ENCODE assay signal across 8 cellular contexts in the genomic region with DNA sequence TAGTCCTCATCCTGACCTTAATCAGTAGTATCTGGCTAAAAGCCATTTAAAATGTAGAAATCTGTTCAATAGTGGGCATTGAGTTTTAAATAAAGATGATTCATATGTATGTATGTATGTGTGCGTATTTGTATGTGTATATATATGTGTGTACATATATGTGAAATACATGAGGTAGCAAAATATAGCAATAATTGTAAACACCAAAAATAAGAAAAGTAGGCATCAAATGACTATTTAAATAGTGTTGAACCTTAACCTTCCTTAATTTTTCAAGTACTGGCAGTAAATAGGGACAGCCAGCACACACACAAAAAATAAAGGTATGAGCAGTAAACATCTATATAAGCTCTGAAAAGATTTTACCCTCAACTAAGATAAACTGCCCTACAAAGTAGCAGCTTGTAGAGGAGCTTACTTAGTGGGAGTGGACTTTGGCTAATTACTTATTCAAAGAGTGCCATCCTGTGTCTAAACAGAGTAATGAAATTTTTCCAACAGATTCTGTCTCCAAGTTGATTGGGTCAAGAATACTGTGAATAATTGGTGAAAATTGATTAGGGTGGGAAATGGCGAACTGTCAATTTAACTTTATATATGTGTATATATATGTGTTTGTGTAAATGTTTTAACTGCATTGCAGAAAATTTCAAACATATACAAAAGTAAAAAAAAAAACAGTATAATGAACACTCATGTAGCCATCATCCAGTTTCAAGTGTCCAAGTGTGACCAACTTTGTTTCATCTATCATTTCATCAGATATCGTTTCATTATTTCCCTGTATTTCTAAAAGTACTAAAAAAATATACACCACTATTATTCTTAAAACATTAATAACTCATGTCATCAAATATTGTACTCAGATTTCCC. TPM values are rescaled to one million over a fixed set of nuclear protein-coding genes. Genes with fewer than 3 reads are reported as not detected.
DNase-seq lines count a peak whose midpoint lies in the region; ATAC-seq and TF ChIP-seq lines count a peak whose summit lies in the region.

No MANE protein-coding gene starts in this region.

- no peak for TF ChIP-seq EP300 in SK-N-SH (IDR thresholded peaks at IDR 0.05; ENCODE audit: borderline replicate concordance in 1 of 2, low read depth in 1 of 2, low read length in 1 of 2)

- H3K27ac Mint-ChIP-seq in activated CD4-positive, alpha-beta T cell treated with anti-CD3 and anti-CD28 coated beads, Interleukin-2, amount 10 ng/mL, durations not matched to agents 7 days and 5 days = peak overlapping the region; percentile 93
- peak overlapping the region; percentile 97 for H3K27ac Mint-ChIP-seq in endothelial cell (ENCODE audit: unreplicated experiment)

- peaks cover 20% of the 10 kb centered on the region for H3K4me1 Mint-ChIP-seq in activated CD4-positive, alpha-beta T cell treated with anti-CD3 and anti-CD28 coated beads, Interleukin-2, amount 10 ng/mL, durations not matched to agents 7 days and 5 days
- H3K4me1 Mint-ChIP-seq in endothelial cell (ENCODE audit: unreplicated experiment) = peaks cover 13% of the 10 kb centered on the region

- H3K27me3 ChIP-seq in HCT116 (ENCODE audit: insufficient read depth, low read length) (no peaks in the 10 kb centered on the region), Loucy (ENCODE audit: insufficient read depth, low read length, poor library complexity, severe bottlenecking) (no peaks in the 10 kb centered on the region), SK-N-SH (ENCODE audit: insufficient read depth) (no peaks in the 10 kb centered on the region), mucosa of rectum (ENCODE audit: control insufficient read depth in 2 of 2, insufficient read depth in 2 of 2, low read length in 2 of 2) (no peaks in the 10 kb centered on the region), aorta (ENCODE audit: control insufficient read depth in 1 of 2, insufficient read depth in 2 of 2, low read length in 1 of 2) (no peaks in the 10 kb centered on the region)

- CTCF ChIA-PET in activated CD4-positive, alpha-beta T cell treated with anti-CD3 and anti-CD28 coated beads, Interleukin-2, amount 10 ng/mL, durations not matched to agents 7 days and 5 days (lab: Charles Lee) = interaction anchor here (0.6 to 0.7 kb wide), 3 partner anchors 37 to 677 kb away, joined by 3 to 4 read pairs (median 3); no protein-coding TSS in a partner anchor
- CTCF ChIA-PET in HCT116 (lab: Charles Lee) = interaction anchor here (0.6 to 4.5 kb wide), 22 partner anchors 11 to 1255 kb away, joined by 3 to 69 read pairs (median 4); no protein-coding TSS in a partner anchor
- CTCF ChIA-PET in SK-N-SH (lab: Yijun Ruan, JAX) = interaction anchor here (0.6 to 5.7 kb wide), 40 partner anchors 51 to 1471 kb away, joined by 3 to 53 read pairs (median 4); no protein-coding TSS in a partner anchor

- H3K4me3 ChIP-seq in HCT116 (replicated peaks in 1 of 2; ENCODE audit: low read depth in 1 of 2, low read length in 2 of 2) (peak overlapping the region; percentile 46 to 60), Loucy (ENCODE audit: low read length, poor library complexity, severe bottlenecking) (peak overlapping the region; percentile 92), SK-N-SH (ENCODE audit: low read depth in 2 of 2, low read length in 1 of 2) (peak overlapping the region; percentile 74 to 89), mucosa of rectum (ENCODE audit: low read length in 2 of 2) (peak overlapping the region; percentile 85 to 86), aorta (ENCODE audit: low read length in 2 of 2) (peak overlapping the region; percentile 98)

- no peak for DNase-seq in activated CD4-positive, alpha-beta T cell treated with anti-CD3 and anti-CD28 coated beads, Interleukin-2, amount 10 ng/mL, durations not matched to agents 7 days and 5 days
- no peak for DNase-seq in activated CD4-positive, alpha-beta T cell treated with anti-CD3 and anti-CD28 coated beads, Interleukin-2, amount 50 U/mL, for 1 hour
- DNase-seq in HCT116 (ENCODE audit: low read depth, low spot score) (peak; percentile 52), SK-N-SH (peak; percentile 66), endothelial cell (ENCODE audit: low spot score) (no peak), aorta (no peak)

- H3K4me2 ChIP-seq in HCT116 (ENCODE audit: low read length) (peak overlapping the region; percentile 95), Loucy (ENCODE audit: low read depth, low read length, poor library complexity, severe bottlenecking) (peak overlapping the region; percentile 96), SK-N-SH (peak overlapping the region; percentile 97)

- H3K36me3 ChIP-seq in HCT116 (ENCODE audit: control insufficient read depth in 1 of 2, insufficient read depth in 2 of 2, low read length in 2 of 2) = no peaks in the 10 kb centered on the region
- no peaks in the 10 kb centered on the region for H3K36me3 ChIP-seq in Loucy (ENCODE audit: insufficient read depth, low read length)
- no peaks in the 10 kb centered on the region for H3K36me3 ChIP-seq in SK-N-SH (replicated peaks in 1 of 2; ENCODE audit: control insufficient read depth in 1 of 2, insufficient read depth in 2 of 2, low read length in 1 of 2)
- H3K36me3 ChIP-seq in mucosa of rectum (ENCODE audit: control insufficient read depth in 2 of 2, insufficient read depth in 2 of 2, low read length in 2 of 2) = no peaks in the 10 kb centered on the region
- no peaks in the 10 kb centered on the region for H3K36me3 ChIP-seq in aorta (ENCODE audit: control insufficient read depth in 1 of 2, insufficient read depth in 2 of 2, low read length in 1 of 2)

- H3K4me1 ChIP-seq in HCT116 (ENCODE audit: control insufficient read depth in 1 of 2, insufficient read depth in 2 of 2, low read length in 2 of 2) = peaks cover 11 to 21% of the 10 kb centered on the region in 2 experiments; a peak in 3 of 4 replicates
- H3K4me1 ChIP-seq in Loucy (ENCODE audit: insufficient read depth, low read length, poor library complexity, severe bottlenecking) = peaks cover 30% of the 10 kb centered on the region
- H3K4me1 ChIP-seq in SK-N-SH (ENCODE audit: control insufficient read depth in 1 of 2, insufficient read depth in 2 of 2, low read depth in 1 of 2, low read length in 1 of 2) = peaks cover 0 to 12% of the 10 kb centered on the region in 2 experiments; a peak in 1 of 4 replicates
- peaks cover 7% of the 10 kb centered on the region in 2 donors for H3K4me1 ChIP-seq in mucosa of rectum (ENCODE audit: control insufficient read depth in 2 of 2, insufficient read depth in 2 of 2, low read length in 2 of 2)
- H3K4me1 ChIP-seq in aorta (ENCODE audit: control insufficient read depth in 1 of 2, insufficient read depth in 2 of 2, low read length in 2 of 2) = no peaks in the 10 kb centered on the region

- POLR2A ChIA-PET in activated CD4-positive, alpha-beta T cell treated with anti-CD3 and anti-CD28 coated beads, Interleukin-2, amount 10 ng/mL, durations not matched to agents 7 days and 5 days (lab: Charles Lee) = interaction anchor here (1.7 kb wide), 1 partner anchor 79 kb away, joined by 6 read pairs; the partner anchor contains the start of genes CENPK and PPWD1
- POLR2A ChIA-PET in HCT116 (lab: Charles Lee) (no interaction called here), SK-N-SH (lab: Yijun Ruan, JAX) (interaction anchor here (1.7 kb wide), 1 partner anchor 448 kb away, joined by 7 read pairs; no protein-coding TSS in a partner anchor)

- H3K9me3 ChIP-seq in HCT116 (ENCODE audit: control insufficient read depth in 1 of 2, insufficient read depth in 1 of 2, low read depth in 1 of 2, low read length in 2 of 2) = no peaks in the 10 kb centered on the region
- no peaks in the 10 kb centered on the region for H3K9me3 ChIP-seq in Loucy (ENCODE audit: insufficient read depth, low read depth, low read length)
- H3K9me3 ChIP-seq in SK-N-SH = no peaks in the 10 kb centered on the region
- no peaks in the 10 kb centered on the region for H3K9me3 ChIP-seq in mucosa of rectum (ENCODE audit: control insufficient read depth in 2 of 2, low read length in 2 of 2)
- H3K9me3 ChIP-seq in aorta (ENCODE audit: control insufficient read depth, low read length) = no peaks in the 10 kb centered on the region

- no peak overlapping the region for H3K27ac ChIP-seq in HCT116 (ENCODE audit: low read depth, low read length)
- H3K27ac ChIP-seq in SK-N-SH (ENCODE audit: low read depth in 2 of 2, low read length in 1 of 2) = peak overlapping the region; percentile 94 to 97
- peak overlapping the region in 1 of 2 donors; percentile 62 for H3K27ac ChIP-seq in mucosa of rectum (ENCODE audit: low read depth in 2 of 2, low read length in 2 of 2)
- peak overlapping the region in 1 of 2 donors; percentile 87 for H3K27ac ChIP-seq in aorta (ENCODE audit: low read depth in 1 of 2, low read length in 2 of 2)

- peak; percentile 79 for TF ChIP-seq RAD21 in HCT116 (IDR thresholded peaks at IDR 0.05; ENCODE audit: low read depth)
- peak; percentile 95 for TF ChIP-seq RAD21 in SK-N-SH (IDR thresholded peaks at IDR 0.05; ENCODE audit: low read length)

- RAD21 ChIA-PET in HCT116 (lab: Charles Lee; ENCODE audit: low non-redundant PET in 1 of 2, low total read pairs in 2 of 2, uncharacterized antibody in 2 of 2, unreplicated experiment in 2 of 2) = interaction anchor here (0.9 to 1.4 kb wide), 5 partner anchors 382 to 673 kb away, joined by 3 to 7 read pairs (median 4); no protein-coding TSS in a partner anchor

- H3K36me3 Mint-ChIP-seq in activated CD4-positive, alpha-beta T cell treated with anti-CD3 and anti-CD28 coated beads, Interleukin-2, amount 10 ng/mL, durations not matched to agents 7 days and 5 days (ENCODE audit: low read depth) = peaks cover 2% of the 10 kb centered on the region
- no peaks in the 10 kb centered on the region for H3K36me3 Mint-ChIP-seq in endothelial cell (ENCODE audit: low read depth, unreplicated experiment)

- no peaks in the 10 kb centered on the region for H3F3A ChIP-seq in Loucy (ENCODE audit: low read depth)
- peaks cover 37% of the 10 kb centered on the region for H3F3A ChIP-seq in SK-N-SH (replicated peaks; ENCODE audit: insufficient read depth)

- TF ChIP-seq CTCF in HCT116 (IDR thresholded peaks at IDR 0.05 in 2 of 3, conservative IDR thresholded peaks at IDR 0.05 in 1 of 3; ENCODE audit: borderline replicate concordance in 1 of 3, insufficient read depth in 1 of 3, low read depth in 2 of 3, low read length in 2 of 3) = peak; percentile 45 to 66 (median 63)
- TF ChIP-seq CTCF in Loucy (conservative IDR thresholded peaks at IDR 0.05; ENCODE audit: low read length) = peak; percentile 72
- TF ChIP-seq CTCF in SK-N-SH (IDR thresholded peaks at IDR 0.05) = peak; percentile 74
- TF ChIP-seq CTCF in endothelial cell (IDR thresholded peaks at IDR 0.05; ENCODE audit: unreplicated experiment) = peak; percentile 48

- H3K79me2 ChIP-seq in HCT116 (ENCODE audit: insufficient read depth, low read length) = no peaks in the 10 kb centered on the region
- no peaks in the 10 kb centered on the region for H3K79me2 ChIP-seq in Loucy (ENCODE audit: insufficient read depth, low read length)
- H3K79me2 ChIP-seq in SK-N-SH (ENCODE audit: insufficient read depth) = peaks cover 26% of the 10 kb centered on the region

- intact Hi-C loops in HCT116 (cut with micrococcal nuclease) = loop anchor here (1.0 to 10.0 kb wide), 6 partner anchors 269 to 849 kb away; no protein-coding TSS in a partner anchor
- intact Hi-C loops in aorta (cut with DNase I) = loop anchor here (2.0 to 10.0 kb wide), 9 partner anchors 289 to 849 kb away; no protein-coding TSS in a partner anchor

- no peak overlapping the region for H3K4me3 Mint-ChIP-seq in activated CD4-positive, alpha-beta T cell treated with anti-CD3 and anti-CD28 coated beads, Interleukin-2, amount 10 ng/mL, durations not matched to agents 7 days and 5 days
- no peak overlapping the region for H3K4me3 Mint-ChIP-seq in endothelial cell (ENCODE audit: unreplicated experiment)

- ATAC-seq in HCT116 (peak; percentile 63), aorta (ENCODE audit: low FRiP score) (peak; percentile 82)

- no peaks in the 10 kb centered on the region for H4K20me1 ChIP-seq in HCT116 (ENCODE audit: insufficient read depth)
- H4K20me1 ChIP-seq in Loucy (ENCODE audit: insufficient read depth, low read length, poor library complexity, severe bottlenecking) = no peaks in the 10 kb centered on the region
- no peaks in the 10 kb centered on the region for H4K20me1 ChIP-seq in SK-N-SH (ENCODE audit: insufficient read depth)

- TF ChIP-seq POLR2A in HCT116 (IDR thresholded peaks at IDR 0.05; ENCODE audit: borderline replicate concordance, extremely low read depth, insufficient read depth, insufficient read length) = no peak

- BruUV-seq in HCT116 (replicated peaks; lab: Mats Ljungman, UMichigan) = no TSS peak

- H3K9me3 Mint-ChIP-seq in activated CD4-positive, alpha-beta T cell treated with anti-CD3 and anti-CD28 coated beads, Interleukin-2, amount 10 ng/mL, durations not matched to agents 7 days and 5 days = no peaks in the 10 kb centered on the region
- no peaks in the 10 kb centered on the region for H3K9me3 Mint-ChIP-seq in endothelial cell (ENCODE audit: unreplicated experiment)

- H3K27me3 Mint-ChIP-seq in activated CD4-positive, alpha-beta T cell treated with anti-CD3 and anti-CD28 coated beads, Interleukin-2, amount 10 ng/mL, durations not matched to agents 7 days and 5 days = no peaks in the 10 kb centered on the region
- no peaks in the 10 kb centered on the region for H3K27me3 Mint-ChIP-seq in endothelial cell (ENCODE audit: unreplicated experiment)

- H2AFZ ChIP-seq in HCT116 (ENCODE audit: low read depth, low read length, poor library complexity, severe bottlenecking) (peak overlapping the region; percentile 28), Loucy (ENCODE audit: low read length) (peak overlapping the region; percentile 79), SK-N-SH (ENCODE audit: low read depth) (peak overlapping the region; percentile 85)

- 6% methylated on average over 3 of the region's 3 CpGs for WGBS in SK-N-SH (ENCODE audit: low lambda C conversion rate)
- WGBS in aorta, 2 donors = 14 to 17% methylated on average over 3 of the region's 3 CpGs

- peak overlapping the region; percentile 36; the same call in 1 of the 2 replicates for H3K9ac ChIP-seq in HCT116 (ENCODE audit: low read length)
- peak overlapping the region; percentile 66 for H3K9ac ChIP-seq in Loucy (ENCODE audit: low read depth, low read length, poor library complexity, severe bottlenecking)
- H3K9ac ChIP-seq in SK-N-SH = peak overlapping the region; percentile 93
- H3K9ac ChIP-seq in mucosa of rectum (ENCODE audit: low read depth in 1 of 2, low read length in 2 of 2) = peak overlapping the region; percentile 53 to 55

- H3K9me2 ChIP-seq in HCT116 (ENCODE audit: insufficient read depth) (no peaks in the 10 kb centered on the region), Loucy (replicated peaks; ENCODE audit: low read depth, low read length) (no peaks in the 10 kb centered on the region), SK-N-SH (no peaks in the 10 kb centered on the region)

RNA-seq across cellular contexts. Expression of gene ADAMTS6, which starts 2.0 kb away (rescaled TPM):
- 1 to 10 TPM; 2.8 to 2.9 TPM for total RNA-seq in activated CD4-positive, alpha-beta T cell treated with anti-CD3 and anti-CD28 coated beads, Interleukin-2, amount 10 ng/mL, durations not matched to agents 7 days and 5 days
- total RNA-seq in HCT116 (2021; ENCODE audit: unreplicated experiment) (0.93 TPM), endothelial cell (ENCODE audit: unreplicated experiment) (16.7 TPM), aorta (10 to 100 TPM in 1 of 2 donors, 1 to 10 TPM in 1; 7.1 to 11.5 TPM)
- polyA plus RNA-seq in HCT116 (2012) = 0.09 and 0.18 TPM in 2 replicates
- polyA plus RNA-seq in SK-N-SH (2012; rRNA removed) (15.0 and 25.8 TPM in 2 replicates), aorta (1 to 10 TPM in 1 of 2 donors, under 1 TPM in 1; 0.31 to 1.5 TPM)
- 6.8 and 9.1 TPM in 2 replicates for polyA plus RNA-seq in SK-N-SH (2012; cell fraction: cytosol; rRNA removed)
- 68.1 and 119 TPM in 2 replicates for polyA plus RNA-seq in SK-N-SH (2012; cell fraction: nucleus; rRNA removed)

Comparison
In these comparisons a context has a peak if more than half of its experiments do, and no peak if none do; other contexts are left out.
1. DNase-seq: peak in HCT116 (single experiment) and SK-N-SH (single experiment); none in activated CD4-positive, alpha-beta T cell treated with anti-CD3 and anti-CD28 coated beads, Interleukin-2, amount 10 ng/mL, durations not matched to agents 7 days and 5 days (single experiment), activated CD4-positive, alpha-beta T cell treated with anti-CD3 and anti-CD28 coated beads, Interleukin-2, amount 50 U/mL, for 1 hour (single experiment), endothelial cell (single experiment) and aorta (0 of 2).
2. H2AFZ ChIP-seq: peak in every context shown above with its lines; median percentile 85 in SK-N-SH; 79 in Loucy; 28 in HCT116.
3. H3K9ac ChIP-seq: peak in every context shown above with its lines; median percentile 93 in SK-N-SH; 66 in Loucy; 54 in mucosa of rectum; 36 in HCT116.
4. Peak in every context shown above with its lines, with median percentiles within 50 percentile points of each other: H3K4me2 ChIP-seq, H3K4me3 ChIP-seq and CTCF ChIP-seq.